ENCODE assay signal across 8 cellular contexts in the genomic region with DNA sequence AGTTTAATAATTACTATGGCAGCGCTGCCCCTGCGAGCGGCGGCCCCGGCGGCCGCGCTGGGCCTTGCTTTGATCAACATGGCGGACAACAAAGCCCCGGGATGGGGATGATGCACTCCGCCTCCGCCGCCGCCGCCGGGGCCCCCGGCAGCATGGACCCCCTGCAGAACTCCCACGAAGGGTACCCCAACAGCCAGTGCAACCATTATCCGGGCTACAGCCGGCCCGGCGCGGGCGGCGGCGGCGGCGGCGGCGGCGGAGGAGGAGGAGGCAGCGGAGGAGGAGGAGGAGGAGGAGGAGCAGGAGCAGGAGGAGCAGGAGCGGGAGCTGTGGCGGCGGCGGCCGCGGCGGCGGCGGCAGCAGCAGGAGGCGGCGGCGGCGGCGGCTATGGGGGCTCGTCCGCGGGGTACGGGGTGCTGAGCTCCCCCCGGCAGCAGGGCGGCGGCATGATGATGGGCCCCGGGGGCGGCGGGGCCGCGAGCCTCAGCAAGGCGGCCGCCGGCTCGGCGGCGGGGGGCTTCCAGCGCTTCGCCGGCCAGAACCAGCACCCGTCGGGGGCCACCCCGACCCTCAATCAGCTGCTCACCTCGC. TPM values are rescaled to one million over a fixed set of nuclear protein-coding genes. Genes with fewer than 3 reads are reported as not detected.
A peak's percentile ranks its signal among the peaks of the same experiment; 100 is the strongest.
DNase-seq lines count a peak whose midpoint lies in the region; ATAC-seq and TF ChIP-seq lines count a peak whose summit lies in the region.

No MANE protein-coding gene starts in this region.

- peak overlapping the region; percentile 76 for H3K4me3 Mint-ChIP-seq in activated naive CD8-positive, alpha-beta T cell

- H3K4me2 ChIP-seq in BLaER1 treated with 17β-estradiol and CSF1 and Interleukin-3, amounts not matched to agents 10 nM and 100 nM = peak overlapping the region; percentile 59 to 91 (median 88)

- H3K9ac ChIP-seq in BLaER1 treated with 17β-estradiol and CSF1 and Interleukin-3, amounts not matched to agents 10 nM and 100 nM = peak overlapping the region; percentile 98 to 100 (median 99)

- 0 to 1% (median 0%) methylated on average over 17 to 61 of the region's 71 CpGs for WGBS in psoas muscle, 3 donors

- H3K4me3 ChIP-seq in BLaER1 treated with 17β-estradiol and CSF1 and Interleukin-3, amounts not matched to agents 10 nM and 100 nM = peak overlapping the region; percentile 85 to 96 (median 94)
- peak overlapping the region; percentile 64 for H3K4me3 ChIP-seq in HAP-1
- peak overlapping the region; percentile 97 for H3K4me3 ChIP-seq in RWPE2 (ENCODE audit: severe bottlenecking)
- H3K4me3 ChIP-seq in psoas muscle = peak overlapping the region; percentile 76
- H3K4me3 ChIP-seq in vagina = peak overlapping the region; percentile 91 to 92

- peaks cover 14 to 43% (median 41%) of the 10 kb centered on the region in 11 experiments; a peak in 20 of 22 replicates for H4K20me1 ChIP-seq in BLaER1 treated with 17β-estradiol and CSF1 and Interleukin-3, amounts not matched to agents 10 nM and 100 nM

- H3K4me1 ChIP-seq in BLaER1 treated with 17β-estradiol and CSF1 and Interleukin-3, amounts not matched to agents 10 nM and 100 nM = peaks cover 32 to 53% (median 36%) of the 10 kb centered on the region in 10 experiments
- H3K4me1 ChIP-seq in HAP-1 = peaks cover 38% of the 10 kb centered on the region
- H3K4me1 ChIP-seq in RWPE2 (ENCODE audit: insufficient read depth, poor library complexity, severe bottlenecking) = peaks cover 34% of the 10 kb centered on the region
- H3K4me1 ChIP-seq in psoas muscle = peaks cover 50% of the 10 kb centered on the region
- peaks cover 55% of the 10 kb centered on the region for H3K4me1 ChIP-seq in vagina

- ATAC-seq in RWPE2 (ENCODE audit: low read depth) = no peak
- peak; percentile 11 to 19 for ATAC-seq in left cardiac atrium
- peak in 1 of 4 donors; percentile 8 for ATAC-seq in psoas muscle

- H3K27me3 Mint-ChIP-seq in activated naive CD8-positive, alpha-beta T cell = no peaks in the 10 kb centered on the region

- H3K27ac Mint-ChIP-seq in activated naive CD8-positive, alpha-beta T cell = peak overlapping the region; percentile 46

- no peaks in the 10 kb centered on the region for H3K9me3 ChIP-seq in BLaER1 treated with 17β-estradiol and CSF1 and Interleukin-3, amounts not matched to agents 10 nM and 100 nM (replicated peaks in 1 of 11)
- no peaks in the 10 kb centered on the region for H3K9me3 ChIP-seq in HAP-1
- no peaks in the 10 kb centered on the region for H3K9me3 ChIP-seq in RWPE2 (ENCODE audit: severe bottlenecking)
- H3K9me3 ChIP-seq in psoas muscle = no peaks in the 10 kb centered on the region
- no peaks in the 10 kb centered on the region for H3K9me3 ChIP-seq in vagina

- intact Hi-C loops in left cardiac atrium (cut with DNase I) = loop anchor here (5.0 to 10.0 kb wide), 6 partner anchors 56 to 246 kb away; no protein-coding TSS in a partner anchor
- intact Hi-C loops in psoas muscle (cut with DNase I) = loop anchor here (1.0 to 5.0 kb wide), 2 partner anchors 70 to 216 kb away; no protein-coding TSS in a partner anchor
- intact Hi-C loops in vagina (cut with DNase I) = loop anchor here (2.0 to 10.0 kb wide), 2 partner anchors 214 to 242 kb away; no protein-coding TSS in a partner anchor

- no peaks in the 10 kb centered on the region for H3K27me3 ChIP-seq in BLaER1 treated with 17β-estradiol and CSF1 and Interleukin-3, amounts not matched to agents 10 nM and 100 nM
- no peaks in the 10 kb centered on the region for H3K27me3 ChIP-seq in HAP-1 (ENCODE audit: low read depth)
- H3K27me3 ChIP-seq in RWPE2 (ENCODE audit: insufficient read depth, poor library complexity, severe bottlenecking) = no peaks in the 10 kb centered on the region
- H3K27me3 ChIP-seq in psoas muscle (ENCODE audit: insufficient read depth in 3 of 3, low read length in 2 of 3) = no peaks in the 10 kb centered on the region
- no peaks in the 10 kb centered on the region for H3K27me3 ChIP-seq in vagina

- peak overlapping the region; percentile 96 to 100 (median 100) for H3K27ac ChIP-seq in BLaER1 treated with 17β-estradiol and CSF1 and Interleukin-3, amounts not matched to agents 10 nM and 100 nM
- H3K27ac ChIP-seq in RWPE2 (ENCODE audit: poor library complexity, severe bottlenecking) (peak overlapping the region; percentile 90), psoas muscle (peak overlapping the region; percentile 94), vagina (peak overlapping the region; percentile 99)

- peaks cover 53% of the 10 kb centered on the region for H3K4me1 Mint-ChIP-seq in activated naive CD8-positive, alpha-beta T cell (ENCODE audit: low read depth)

- H3K36me3 ChIP-seq in BLaER1 treated with 17β-estradiol and CSF1 and Interleukin-3, amounts not matched to agents 10 nM and 100 nM = peaks cover 0 to 5% (median 0%) of the 10 kb centered on the region in 11 experiments; a peak in 3 of 22 replicates
- H3K36me3 ChIP-seq in HAP-1 (replicated peaks) = no peaks in the 10 kb centered on the region
- H3K36me3 ChIP-seq in RWPE2 (ENCODE audit: low read depth) = no peaks in the 10 kb centered on the region
- no peaks in the 10 kb centered on the region for H3K36me3 ChIP-seq in psoas muscle (ENCODE audit: insufficient read depth in 1 of 2, low read depth in 1 of 2)
- H3K36me3 ChIP-seq in vagina = no peaks in the 10 kb centered on the region

- peak; percentile 24 to 61 for DNase-seq in HAP-1 (ENCODE audit: low spot score in 2 of 2)
- DNase-seq in RWPE2 (ENCODE audit: low spot score) = no peak
- peak; percentile 66 for DNase-seq in left cardiac atrium
- peak; percentile 42 to 75 for DNase-seq in psoas muscle
- no peak for DNase-seq in vagina (ENCODE audit: extremely low spot score in 2 of 2)
- no peak for DNase-seq in pons (ENCODE audit: low spot score)

- H3K9me3 Mint-ChIP-seq in activated naive CD8-positive, alpha-beta T cell (ENCODE audit: low read depth) = no peaks in the 10 kb centered on the region

- in situ Hi-C loops in HAP-1 (cut with MboI; ENCODE audit: low sequenced_read_pairs) = no loop called here

- peak in 1 of 2 donors; percentile 41 for TF ChIP-seq POLR2A in vagina (IDR thresholded peaks at IDR 0.05)

- TF ChIP-seq CTCF in RWPE2 (IDR thresholded peaks at IDR 0.05; ENCODE audit: poor library complexity, severe bottlenecking) (no peak), psoas muscle (IDR thresholded peaks at IDR 0.05) (no peak), vagina (IDR thresholded peaks at IDR 0.05) (no peak)

- no peaks in the 10 kb centered on the region for H3K36me3 Mint-ChIP-seq in activated naive CD8-positive, alpha-beta T cell

RNA-seq across cellular contexts. Expression of a gene that starts 1.5 kb away (rescaled TPM):
- 10 to 100 TPM; 45.4 to 48.0 TPM for total RNA-seq in left cardiac atrium
- total RNA-seq in psoas muscle = 10 to 100 TPM; 53.1 to 61.1 (median 55.8) TPM
- polyA plus RNA-seq in psoas muscle = 10 to 100 TPM in 2 of 3 donors, 1 to 10 TPM in 1; 8.1 to 29.2 (median 12.4) TPM
- 141 TPM for total RNA-seq in vagina

Comparison
In these comparisons a context has a peak if more than half of its experiments do, and no peak if none do; other contexts are left out.
1. DNase-seq: peak in HAP-1 (2 of 2), left cardiac atrium (single experiment) and psoas muscle (2 of 2); none in RWPE2 (single experiment), vagina (0 of 2) and pons (single experiment).
2. Peak in every context shown above with its lines, with median percentiles within 50 percentile points of each other: H3K27ac ChIP-seq and H3K4me3 ChIP-seq.